Comparison of ENCODE assay signal across 8 cellular contexts in genomic region chr1:25619101-25619890, GRCh38. TPM values are rescaled to one million over a fixed set of nuclear protein-coding genes. Genes with fewer than 3 reads are reported as not detected.
DNase-seq lines count a peak whose midpoint lies in the region; ATAC-seq and TF ChIP-seq lines count a peak whose summit lies in the region.

No MANE protein-coding gene starts in this region.

- H2BK120ac ChIP-seq in mesenchymal stem cell (ENCODE audit: low read depth, low read length): no peak overlapping the region

- H3K18ac ChIP-seq in mesenchymal stem cell (ENCODE audit: low read depth in 1 of 2, low read length in 2 of 2): no peak overlapping the region

- H3K9me3 Mint-ChIP-seq in activated CD4-positive, alpha-beta T cell treated with anti-CD3 and anti-CD28 coated beads for 36 hours (ENCODE audit: low read depth): no peaks in the 10 kb centered on the region

- peak; percentile 22 for ATAC-seq in activated CD4-positive, alpha-beta T cell treated with anti-CD3 and anti-CD28 coated beads for 36 hours
- ATAC-seq in GM19328 (IDR thresholded peaks at IDR 0.05; ENCODE audit: unreplicated experiment): no peak

- no peak overlapping the region for H2AK5ac ChIP-seq in mesenchymal stem cell (ENCODE audit: low read length, severe bottlenecking)

- H3K23ac ChIP-seq in mesenchymal stem cell (ENCODE audit: low read length in 2 of 2): no peak overlapping the region

- H3K4me1 ChIP-seq in mesenchymal stem cell (ENCODE audit: control insufficient read depth, insufficient read depth, low read depth, low read length): peaks cover 24% of the 10 kb centered on the region
- H3K4me1 ChIP-seq in thymus (ENCODE audit: control insufficient read depth, insufficient read depth, low read length): peaks cover 14% of the 10 kb centered on the region

- no peak overlapping the region for H3K4me2 ChIP-seq in mesenchymal stem cell (ENCODE audit: low read length, poor library complexity, severe bottlenecking)

- DNase-seq in D341Med (ENCODE audit: low spot score): peak; percentile 69
- DNase-seq in activated CD4-positive, alpha-beta T cell treated with anti-CD3 and anti-CD28 coated beads for 36 hours: peak; percentile 77
- DNase-seq in dermis blood vessel endothelial cell: peak; percentile 56
- DNase-seq in mesenchymal stem cell: peak; percentile 45
- DNase-seq in AML-193 (lab: John Stamatoyannopoulos, UW): no peak

- H2AFZ ChIP-seq in mesenchymal stem cell (ENCODE audit: low read depth, low read length): no peak overlapping the region

- peak; percentile 49 for TF ChIP-seq CTCF in LNCAP (IDR thresholded peaks at IDR 0.05)

- CTCF ChIA-PET in activated CD4-positive, alpha-beta T cell treated with anti-CD3 and anti-CD28 coated beads for 36 hours (lab: Charles Lee): interaction anchor here (0.6 to 10.0 kb wide), 42 partner anchors 9 to 199 kb away, joined by 3 to 91 read pairs (median 5); no protein-coding TSS in a partner anchor

- H3K36me3 Mint-ChIP-seq in activated CD4-positive, alpha-beta T cell treated with anti-CD3 and anti-CD28 coated beads for 36 hours (ENCODE audit: low read depth): peaks cover 2% of the 10 kb centered on the region

- no peak overlapping the region for H2BK15ac ChIP-seq in mesenchymal stem cell (ENCODE audit: low read depth, poor library complexity, severe bottlenecking)

- H4K91ac ChIP-seq in mesenchymal stem cell (ENCODE audit: low read length): no peak overlapping the region

- intact Hi-C loops in activated CD4-positive, alpha-beta T cell treated with anti-CD3 and anti-CD28 coated beads for 36 hours (cut with DNase I, micrococcal nuclease): loop anchor here (1.0 to 5.0 kb wide), 3 partner anchors 23 to 178 kb away; no protein-coding TSS in a partner anchor

- H3K9me3 ChIP-seq in mesenchymal stem cell (ENCODE audit: control insufficient read depth, low read length): no peaks in the 10 kb centered on the region
- no peaks in the 10 kb centered on the region for H3K9me3 ChIP-seq in thymus (ENCODE audit: control insufficient read depth)

- WGBS in mesenchymal stem cell: 29% methylated on average over 10 of the region's 11 CpGs
- 58% methylated on average over 11 of the region's 11 CpGs for WGBS in thymus

- peaks cover 3% of the 10 kb centered on the region for H3K27me3 Mint-ChIP-seq in activated CD4-positive, alpha-beta T cell treated with anti-CD3 and anti-CD28 coated beads for 36 hours

- H3K9ac ChIP-seq in mesenchymal stem cell (ENCODE audit: low read length): peak overlapping the region; percentile 82

- no peak overlapping the region for H3K14ac ChIP-seq in mesenchymal stem cell (ENCODE audit: low read length in 2 of 2)

- H3K27ac ChIP-seq in mesenchymal stem cell (ENCODE audit: low read length, poor library complexity, severe bottlenecking) (no peak overlapping the region), thymus (ENCODE audit: low read depth) (no peak overlapping the region)

- peaks cover 0 to 4% of the 10 kb centered on the region in 2 experiments for H3K36me3 ChIP-seq in mesenchymal stem cell (ENCODE audit: control insufficient read depth in 1 of 2, insufficient read depth in 2 of 2, low read depth in 1 of 2, low read length in 2 of 2)
- no peaks in the 10 kb centered on the region for H3K36me3 ChIP-seq in thymus (ENCODE audit: control insufficient read depth, insufficient read depth)

- H3K4ac ChIP-seq in mesenchymal stem cell (ENCODE audit: low read depth in 1 of 2, low read length in 2 of 2): no peak overlapping the region

- H3K4me3 Mint-ChIP-seq in activated CD4-positive, alpha-beta T cell treated with anti-CD3 and anti-CD28 coated beads for 36 hours: peak overlapping the region; percentile 76

- peaks cover 79% of the 10 kb centered on the region for H3K4me1 Mint-ChIP-seq in activated CD4-positive, alpha-beta T cell treated with anti-CD3 and anti-CD28 coated beads for 36 hours

- no peak overlapping the region for H2BK5ac ChIP-seq in mesenchymal stem cell (ENCODE audit: low read depth, low read length, poor library complexity, severe bottlenecking)

- H3K4me3 ChIP-seq in mesenchymal stem cell (ENCODE audit: insufficient read depth in 1 of 2, low read depth in 1 of 2, low read length in 2 of 2): peak overlapping the region in 1 of 2 experiments; percentile 81
- H3K4me3 ChIP-seq in thymus (ENCODE audit: low read length): peak overlapping the region; percentile 70

- H4K8ac ChIP-seq in mesenchymal stem cell (ENCODE audit: low read length): peak overlapping the region; percentile 36

- no peaks in the 10 kb centered on the region for H3K79me1 ChIP-seq in mesenchymal stem cell (replicated peaks; ENCODE audit: low read length, poor library complexity, severe bottlenecking)

- H2BK12ac ChIP-seq in mesenchymal stem cell (ENCODE audit: low read length in 2 of 2): no peak overlapping the region

- H3K27me3 ChIP-seq in mesenchymal stem cell (ENCODE audit: control insufficient read depth in 1 of 2, insufficient read depth in 1 of 2, low read length in 2 of 2) (peaks cover 5 to 69% of the 10 kb centered on the region in 2 experiments), thymus (ENCODE audit: control insufficient read depth, insufficient read depth) (peaks cover 56% of the 10 kb centered on the region)

- POLR2A ChIA-PET in activated CD4-positive, alpha-beta T cell treated with anti-CD3 and anti-CD28 coated beads for 36 hours (lab: Charles Lee): interaction anchor here (0.8 to 2.5 kb wide), 4 partner anchors 13 to 177 kb away, joined by 3 to 17 read pairs (median 6); no protein-coding TSS in a partner anchor

- H3K27ac Mint-ChIP-seq in activated CD4-positive, alpha-beta T cell treated with anti-CD3 and anti-CD28 coated beads for 36 hours: peak overlapping the region; percentile 74

RNA-seq across cellular contexts. Expression of gene MAN1C1, which starts 2.7 kb away (rescaled TPM):
- total RNA-seq in activated CD4-positive, alpha-beta T cell treated with anti-CD3 and anti-CD28 coated beads for 36 hours: 10 to 100 TPM in 1 of 2 experiments, 1 to 10 TPM in 1; 10.0 to 10.1 TPM
- 2.5 and 3.1 TPM in 2 replicates for total RNA-seq in dermis blood vessel endothelial cell
- polyA plus RNA-seq in mesenchymal stem cell (2013, experiment 1 of 2): 11.2 TPM
- 11.4 TPM for polyA plus RNA-seq in mesenchymal stem cell (2013, experiment 2 of 2)
- polyA plus RNA-seq in thymus: 18.4 TPM

Comparison
In these comparisons a context has a peak if more than half of its experiments do, and no peak if none do; other contexts are left out.
1. DNase-seq: peak in D341Med (single experiment), activated CD4-positive, alpha-beta T cell treated with anti-CD3 and anti-CD28 coated beads for 36 hours (single experiment), dermis blood vessel endothelial cell (single experiment) and mesenchymal stem cell (single experiment); none in AML-193 (0 of 2).